Comparison of ENCODE assay signal across 19 cellular contexts in the genomic region with DNA sequence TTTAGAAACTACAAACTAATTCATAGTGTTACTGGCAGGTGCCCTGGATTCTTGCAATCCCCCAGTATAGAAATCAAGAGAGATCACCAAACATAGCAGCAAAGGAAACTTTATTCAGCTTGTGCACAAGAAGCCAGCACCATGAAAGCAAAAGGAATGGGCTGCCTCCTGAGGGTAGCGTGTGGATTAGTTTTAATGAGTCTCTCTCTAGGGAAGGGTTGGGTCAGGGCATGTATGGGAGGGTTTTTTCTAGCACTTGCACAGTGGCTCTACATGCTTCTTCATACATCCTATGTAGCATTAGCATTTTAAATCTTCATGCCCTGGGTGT. TPM values are rescaled to one million over a fixed set of nuclear protein-coding genes. Genes with fewer than 3 reads are reported as not detected.
DNase-seq lines count a peak whose midpoint lies in the region; ATAC-seq, FAIRE-seq and TF ChIP-seq lines count a peak whose summit lies in the region.
"Had no signal": no experiment of that assay in that cellular context is flagged by ENCODE, and none has a peak within 500 bp of the region (broad histone marks: within the 10 kb centered on the region; RNA-seq: fewer than 3 reads in every experiment).

No MANE protein-coding gene starts in this region.

- H3K4me1 Mint-ChIP-seq in activated T-cell treated with anti-CD3 and anti-CD28 coated beads, Interleukin-2, amount 50 U/mL, for 4 hours (ENCODE audit: low read depth), result peaks cover 52% of the 10 kb centered on the region
- peaks cover 34 to 57% of the 10 kb centered on the region in 2 donors for H3K4me1 Mint-ChIP-seq in stimulated activated naive B cell treated with anti-CD40 and anti-IgM and Interleukin-4, amounts not matched to agents 10 μg/mL and 1 μg/mL and 100 μg/mL, for 72 hours

- in situ Hi-C loops in K562 (cut with MboI) (no loop called here), KBM-7 (cut with MboI; ENCODE audit: low pct_unique_long_range_greater_than_20kb, low sequenced_read_pairs) (no loop called here)

- no TSS peak for BruUV-seq in OCI-LY7 (replicated peaks; lab: Mats Ljungman, UMichigan)
- BruUV-seq in K562 (replicated peaks; lab: Mats Ljungman, UMichigan), result no TSS peak

- peaks cover 62% of the 10 kb centered on the region for H3K4me1 ChIP-seq in OCI-LY7 (ENCODE audit: insufficient read depth, low read length, poor library complexity, severe bottlenecking)
- no peaks in the 10 kb centered on the region for H3K4me1 ChIP-seq in K562 (replicated peaks in 1 of 2; ENCODE audit: control insufficient read depth in 2 of 2, insufficient read depth in 2 of 2, low read length in 2 of 2)
- H3K4me1 ChIP-seq: esophagus muscularis mucosa had no signal

- peak overlapping the region; percentile 68 for H3K4me3 ChIP-seq in OCI-LY7 (ENCODE audit: low read depth, low read length, poor library complexity, severe bottlenecking)
- H3K4me3 ChIP-seq in K562, result no peak overlapping the region
- H3K4me3 ChIP-seq: esophagus muscularis mucosa, heart left ventricle, mucosa of descending colon, thoracic aorta had no signal

- H3K4me3 Mint-ChIP-seq in activated T-cell treated with anti-CD3 and anti-CD28 coated beads, Interleukin-2, amount 50 U/mL, for 4 hours, result peak overlapping the region; percentile 71
- H3K4me3 Mint-ChIP-seq in stimulated activated naive B cell treated with anti-CD40 and anti-IgM and Interleukin-4, amounts not matched to agents 10 μg/mL and 1 μg/mL and 100 μg/mL, for 72 hours, result peak overlapping the region; percentile 79 to 80

- H2AFZ ChIP-seq in OCI-LY7 (ENCODE audit: low read length) (peak overlapping the region; percentile 80; the same call in 1 of the 2 replicates), K562 (ENCODE audit: low read depth, low read length) (no peak overlapping the region)

- H3K9ac ChIP-seq in K562 (ENCODE audit: insufficient read depth in 1 of 2, low read depth in 2 of 2, low read length in 2 of 2), result no peak overlapping the region

- CTCF ChIA-PET in OCI-LY7 (lab: Charles Lee; ENCODE audit: unreplicated experiment) (no interaction called here), K562 (lab: Yijun Ruan, JAX; ENCODE audit: low intra/inter-chr PET ratio) (no interaction called here)

- H3K9me1 ChIP-seq in K562 (ENCODE audit: control insufficient read depth, insufficient read depth, low read length), result no peaks in the 10 kb centered on the region

- no peaks in the 10 kb centered on the region for H3K27me3 ChIP-seq in K562 (ENCODE audit: control insufficient read depth in 2 of 2, insufficient read depth in 2 of 2, low read length in 2 of 2)
- H3K27me3 ChIP-seq: esophagus muscularis mucosa, heart left ventricle had no signal

- H3K27ac Mint-ChIP-seq in stimulated activated naive B cell treated with anti-CD40 and anti-IgM and Interleukin-4, amounts not matched to agents 10 μg/mL and 1 μg/mL and 100 μg/mL, for 72 hours, result peak overlapping the region; percentile 98
- H3K27ac Mint-ChIP-seq: progenitor cell of endocrine pancreas had no signal

- no peak for ATAC-seq in activated T-cell treated with anti-CD3 and anti-CD28 coated beads, Interleukin-2, amount 50 U/mL, for 4 hours
- peak; percentile 38 for ATAC-seq in K562
- ATAC-seq in stimulated activated naive B cell treated with anti-CD40 and anti-IgM and Interleukin-4, amounts not matched to agents 10 μg/mL and 1 μg/mL and 100 μg/mL, for 72 hours (replicated peaks), result no peak
- no peak for ATAC-seq in GM18870 (IDR thresholded peaks at IDR 0.05; ENCODE audit: unreplicated experiment)
- ATAC-seq: SK-N-SH treated with all-trans-retinoic acid at 6 μM for 48 hours had no signal

- POLR2A ChIA-PET in OCI-LY7 (lab: Charles Lee) (interaction anchor here (0.6 to 7.5 kb wide), 12 partner anchors 9 to 242 kb away, joined by 3 to 67 read pairs (median 3); a partner anchor contains a TSS), K562 (lab: Yijun Ruan, JAX) (no interaction called here)

- no peak for TF ChIP-seq EP300 in K562 (IDR thresholded peaks at IDR 0.05; ENCODE audit: low read length)

- H3K4me2 ChIP-seq in OCI-LY7 (ENCODE audit: low read length) (peak overlapping the region; percentile 91), K562 (ENCODE audit: insufficient read depth, low read length) (no peak overlapping the region)

- no peaks in the 10 kb centered on the region for H3K9me2 ChIP-seq in OCI-LY7 (ENCODE audit: insufficient read depth, low read length)

- H3K36me3 Mint-ChIP-seq in activated T-cell treated with anti-CD3 and anti-CD28 coated beads, Interleukin-2, amount 50 U/mL, for 4 hours (ENCODE audit: insufficient read depth), result peaks cover 1% of the 10 kb centered on the region
- H3K36me3 Mint-ChIP-seq in stimulated activated naive B cell treated with anti-CD40 and anti-IgM and Interleukin-4, amounts not matched to agents 10 μg/mL and 1 μg/mL and 100 μg/mL, for 72 hours, result peaks cover 2 to 9% of the 10 kb centered on the region in 2 donors

- TF ChIP-seq CTCF in OCI-LY7 (conservative IDR thresholded peaks at IDR 0.05; ENCODE audit: low read length) (no peak), K562 (IDR thresholded peaks at IDR 0.05 in 2 of 3, conservative IDR thresholded peaks at IDR 0.05 in 1 of 3; ENCODE audit: insufficient read depth in 2 of 3, low read depth in 1 of 3, low read length in 3 of 3) (no peak)

- FAIRE-seq in K562 (lab: Jason Lieb, UNC), result no peak
- FAIRE-seq: HTR-8/SVneo had no signal

- no peak for TF ChIP-seq RAD21 in K562 (CRISPR knock-in tag; conservative IDR thresholded peaks at IDR 0.05 in 1 of 2, IDR thresholded peaks at IDR 0.05 in 1 of 2)

- no peaks in the 10 kb centered on the region for H3K9me3 ChIP-seq in OCI-LY7 (ENCODE audit: low read length)
- H3K9me3 ChIP-seq in K562 (replicated peaks; ENCODE audit: control insufficient read depth, insufficient read depth, low read depth, low read length), result no peaks in the 10 kb centered on the region
- H3K9me3 ChIP-seq: esophagus muscularis mucosa, heart left ventricle, mucosa of descending colon, thoracic aorta had no signal

- H3K36me3 ChIP-seq in OCI-LY7 (ENCODE audit: insufficient read depth, low read length) (no peaks in the 10 kb centered on the region; the same call in 1 of the 2 replicates), K562 (ENCODE audit: control insufficient read depth, insufficient read depth, low read length) (no peaks in the 10 kb centered on the region)
- H3K36me3 ChIP-seq: esophagus muscularis mucosa, heart left ventricle, thoracic aorta had no signal

- H3K79me2 ChIP-seq in OCI-LY7 (ENCODE audit: insufficient read depth, low read depth, low read length), result peaks cover 40% of the 10 kb centered on the region
- H3K79me2 ChIP-seq in K562 (ENCODE audit: control insufficient read depth, insufficient read depth, low read length), result no peaks in the 10 kb centered on the region

- H4K20me1 ChIP-seq in OCI-LY7 (ENCODE audit: insufficient read depth, low read length) (no peaks in the 10 kb centered on the region), K562 (replicated peaks; ENCODE audit: control insufficient read depth, insufficient read depth, low read length) (no peaks in the 10 kb centered on the region)

- WGBS in K562 (ENCODE audit: insufficient coverage, low coverage, missing lambda C conversion rate), result 85% methylated on average over 1 of the region's 1 CpG

- no peak for DNase-seq in activated T-cell treated with anti-CD3 and anti-CD28 coated beads, Interleukin-2, amount 50 U/mL, for 4 hours
- DNase-seq in activated T-cell treated with anti-CD3 and anti-CD28 coated beads, Interleukin-2, amount 50 U/mL, for 48 hours, result no peak
- no peak for DNase-seq in OCI-LY7 (ENCODE audit: low spot score)
- DNase-seq in K562 (ENCODE audit: extremely low read depth in 1 of 4, low spot score in 3 of 4), result no peak
- DNase-seq in stimulated activated naive B cell treated with anti-CD40 and anti-IgM and Interleukin-4, amounts not matched to agents 10 μg/mL and 1 μg/mL and 100 μg/mL, for 72 hours, result no peak
- no peak for DNase-seq in OCI-M2 (lab: John Stamatoyannopoulos, UW; ENCODE audit: unreplicated experiment)
- no peak for DNase-seq in KBM-7
- DNase-seq: activated CD4-positive, CD25-positive, alpha-beta regulatory T cell treated with anti-CD3 and anti-CD28 coated beads, Interleukin-2, amount 50 U/mL, for 72 hours; DMS153; heart left ventricle; NCI-H1105 treated with DMSO at 0.1 percent for 48 hours; NCI-H226 had no signal

- no peak for TF ChIP-seq POLR2A in K562 (conservative IDR thresholded peaks at IDR 0.05)

- peak overlapping the region; percentile 96 for H3K27ac ChIP-seq in OCI-LY7 (ENCODE audit: low read depth, low read length, poor library complexity, severe bottlenecking)
- H3K27ac ChIP-seq in K562 (ENCODE audit: extremely low read depth, low read depth, low read length), result no peak overlapping the region
- H3K27ac ChIP-seq: esophagus muscularis mucosa, thoracic aorta had no signal

- peaks cover 5% of the 10 kb centered on the region for H3K9me3 Mint-ChIP-seq in activated T-cell treated with anti-CD3 and anti-CD28 coated beads, Interleukin-2, amount 50 U/mL, for 4 hours
- H3K9me3 Mint-ChIP-seq in stimulated activated naive B cell treated with anti-CD40 and anti-IgM and Interleukin-4, amounts not matched to agents 10 μg/mL and 1 μg/mL and 100 μg/mL, for 72 hours, result no peaks in the 10 kb centered on the region

- H3K27me3 Mint-ChIP-seq in activated T-cell treated with anti-CD3 and anti-CD28 coated beads, Interleukin-2, amount 50 U/mL, for 4 hours (ENCODE audit: low read depth), result no peaks in the 10 kb centered on the region
- no peaks in the 10 kb centered on the region for H3K27me3 Mint-ChIP-seq in stimulated activated naive B cell treated with anti-CD40 and anti-IgM and Interleukin-4, amounts not matched to agents 10 μg/mL and 1 μg/mL and 100 μg/mL, for 72 hours
- H3K27me3 Mint-ChIP-seq: progenitor cell of endocrine pancreas had no signal

- intact Hi-C loops in OCI-LY7 (cut with micrococcal nuclease; ENCODE audit: unreplicated experiment), result loop anchor here (1.0 kb wide), 3 partner anchors 39 to 54 kb away; a partner anchor contains a TSS
- intact Hi-C loops in K562 (cut with micrococcal nuclease), result no loop called here

RNA-seq across cellular contexts. Expression of a gene that starts 38.4 kb away (rescaled TPM):
- total RNA-seq in activated T-cell treated with anti-CD3 and anti-CD28 coated beads, Interleukin-2, amount 50 U/mL, for 4 hours, result 10 to 100 TPM; 15.1 to 20.0 (median 18.9) TPM
- 14.4 and 18.2 TPM in 2 replicates for total RNA-seq in OCI-LY7 (2014; rRNA removed; shearing (Covaris generic))
- 24.3 and 25.5 TPM in 2 replicates for total RNA-seq in OCI-LY7 (2022)
- 3.4 and 15.9 TPM in 2 replicates for total RNA-seq in K562 (2011; cell fraction: chromatin; rRNA removed; ENCODE audit: low replicate concordance)
- 2.3 and 5.9 TPM in 2 replicates for total RNA-seq in K562 (2011; cell fraction: nucleolus; rRNA removed)
- total RNA-seq in K562 (2011; cell fraction: nucleoplasm; rRNA removed), result 7.1 and 17.6 TPM in 2 replicates
- 16.2 and 22.9 TPM in 2 replicates for total RNA-seq in K562 (2014; rRNA removed)
- 39.4 and 43.5 TPM in 2 replicates for total RNA-seq in K562 (2014; rRNA removed; fragmentation: Illumina TruSeq; extraction: Trizol)
- 28.1 and 33.3 TPM in 2 replicates for total RNA-seq in K562 (2015; rRNA removed; fragmentation: Illumina TruSeq; extraction: Trizol)
- total RNA-seq in K562 (2021), result 27.1 and 32.7 TPM in 2 replicates
- 18.4 and 24.1 TPM in 2 replicates for polyA plus RNA-seq in K562 (2011; rRNA removed)
- polyA plus RNA-seq in K562 (2011; cell fraction: cytosol; rRNA removed), result 3.9 and 8.6 TPM in 2 replicates
- 3.9 and 4.9 TPM in 2 replicates for polyA plus RNA-seq in K562 (2011; cell fraction: nucleus; rRNA removed)
- polyA plus RNA-seq in K562 (2012), result 16.2 and 18.8 TPM in 2 replicates
- polyA plus RNA-seq in K562 (2014; fragmentation: Illumina TruSeq; extraction: Trizol), result 33.4 and 37.2 TPM in 2 replicates
- 10 to 100 TPM; 53.6 to 70.1 TPM for polyA plus RNA-seq in K562 (2014; fragmentation: Nextera tagmentation; extraction: Ambion mirVana)
- polyA plus RNA-seq in K562 (2014; rRNA removed), result 24.4 and 28.3 TPM in 2 replicates
- polyA minus RNA-seq in K562 (2011; rRNA and poly(A)+ RNA removed), result 11.9 and 12.4 TPM in 2 replicates
- 14.7 and 19.9 TPM in 2 replicates for polyA minus RNA-seq in K562 (2011; cell fraction: cytosol; rRNA and poly(A)+ RNA removed)
- polyA minus RNA-seq in K562 (2011; cell fraction: nucleus; rRNA and poly(A)+ RNA removed), result 2.0 and 4.0 TPM in 2 replicates

RNA-seq across cellular contexts. Expression of a gene that starts 44.1 kb away (rescaled TPM):
- total RNA-seq in activated T-cell treated with anti-CD3 and anti-CD28 coated beads, Interleukin-2, amount 50 U/mL, for 4 hours, result 100 to 1,000 TPM; 291 to 326 (median 308) TPM
- total RNA-seq in OCI-LY7 (2014; rRNA removed; shearing (Covaris generic)), result 205 and 343 TPM in 2 replicates
- total RNA-seq in OCI-LY7 (2022) (246 and 253 TPM in 2 replicates), K562 (2014; rRNA removed) (377 and 382 TPM in 2 replicates), K562 (2014; rRNA removed; fragmentation: Illumina TruSeq; extraction: Trizol) (401 and 433 TPM in 2 replicates), K562 (2015; rRNA removed; fragmentation: Illumina TruSeq; extraction: Trizol) (460 and 500 TPM in 2 replicates), K562 (2021) (296 and 326 TPM in 2 replicates)
- total RNA-seq in K562 (2011; cell fraction: chromatin; rRNA removed; ENCODE audit: low replicate concordance), result 107 and 146 TPM in 2 replicates
- total RNA-seq in K562 (2011; cell fraction: nucleolus; rRNA removed), result 142 and 143 TPM in 2 replicates
- total RNA-seq in K562 (2011; cell fraction: nucleoplasm; rRNA removed), result 174 and 224 TPM in 2 replicates
- polyA plus RNA-seq in K562 (2011; rRNA removed) (922 and 1,017 TPM in 2 replicates), K562 (2014; fragmentation: Illumina TruSeq; extraction: Trizol) (284 and 302 TPM in 2 replicates), K562 (2014; fragmentation: Nextera tagmentation; extraction: Ambion mirVana) (1,000 to 10,000 TPM; 1,005 to 1,027 TPM), K562 (2014; rRNA removed) (596 and 707 TPM in 2 replicates)
- 360 and 636 TPM in 2 replicates for polyA plus RNA-seq in K562 (2011; cell fraction: cytosol; rRNA removed)
- polyA plus RNA-seq in K562 (2011; cell fraction: nucleus; rRNA removed), result 333 and 486 TPM in 2 replicates
- 503 and 613 TPM in 2 replicates for polyA plus RNA-seq in K562 (2012)
- 291 and 318 TPM in 2 replicates for polyA minus RNA-seq in K562 (2011; rRNA and poly(A)+ RNA removed)
- 107 and 120 TPM in 2 replicates for polyA minus RNA-seq in K562 (2011; cell fraction: cytosol; rRNA and poly(A)+ RNA removed)
- 79.7 and 139 TPM in 2 replicates for polyA minus RNA-seq in K562 (2011; cell fraction: nucleus; rRNA and poly(A)+ RNA removed)

RNA-seq across cellular contexts. Expression of a gene that starts 54.7 kb away (rescaled TPM):
- 100 to 1,000 TPM in 1 of 3 donors, 10 to 100 TPM in 2; 89.3 to 103 (median 97.5) TPM for total RNA-seq in activated T-cell treated with anti-CD3 and anti-CD28 coated beads, Interleukin-2, amount 50 U/mL, for 4 hours
- 34.7 and 54.2 TPM in 2 replicates for total RNA-seq in OCI-LY7 (2014; rRNA removed; shearing (Covaris generic))
- total RNA-seq in OCI-LY7 (2022) (66.8 and 68.9 TPM in 2 replicates), K562 (2014; rRNA removed) (24.8 and 31.2 TPM in 2 replicates), K562 (2014; rRNA removed; fragmentation: Illumina TruSeq; extraction: Trizol) (40.5 and 46.8 TPM in 2 replicates), K562 (2015; rRNA removed; fragmentation: Illumina TruSeq; extraction: Trizol) (38.0 and 39.7 TPM in 2 replicates), K562 (2021) (32.7 and 34.2 TPM in 2 replicates)
- 14.0 and 31.6 TPM in 2 replicates for total RNA-seq in K562 (2011; cell fraction: chromatin; rRNA removed; ENCODE audit: low replicate concordance)
- total RNA-seq in K562 (2011; cell fraction: nucleolus; rRNA removed), result 8.8 and 11.4 TPM in 2 replicates
- total RNA-seq in K562 (2011; cell fraction: nucleoplasm; rRNA removed), result 23.0 and 38.4 TPM in 2 replicates
- polyA plus RNA-seq in K562 (2011; rRNA removed) (30.9 and 44.3 TPM in 2 replicates), K562 (2014; fragmentation: Illumina TruSeq; extraction: Trizol) (30.0 and 33.8 TPM in 2 replicates), K562 (2014; fragmentation: Nextera tagmentation; extraction: Ambion mirVana) (10 to 100 TPM; 25.9 to 27.9 TPM), K562 (2014; rRNA removed) (27.6 and 34.3 TPM in 2 replicates)
- polyA plus RNA-seq in K562 (2011; cell fraction: cytosol; rRNA removed), result 9.3 and 24.7 TPM in 2 replicates
- polyA plus RNA-seq in K562 (2011; cell fraction: nucleus; rRNA removed), result 6.0 and 9.8 TPM in 2 replicates
- polyA plus RNA-seq in K562 (2012), result 25.2 and 27.7 TPM in 2 replicates
- 57.8 and 58.4 TPM in 2 replicates for polyA minus RNA-seq in K562 (2011; rRNA and poly(A)+ RNA removed)
- polyA minus RNA-seq in K562 (2011; cell fraction: cytosol; rRNA and poly(A)+ RNA removed), result 12.7 and 19.6 TPM in 2 replicates
- 11.4 and 14.8 TPM in 2 replicates for polyA minus RNA-seq in K562 (2011; cell fraction: nucleus; rRNA and poly(A)+ RNA removed)
